In genomic region chr14:20662968-20663731, GRCh38 we compare ENCODE assay signal across 8 cellular contexts. TPM values are rescaled to one million over a fixed set of nuclear protein-coding genes. Genes with fewer than 3 reads are reported as not detected.
A peak's percentile ranks its signal among the peaks of the same experiment; 100 is the strongest.
DNase-seq lines count a peak whose midpoint lies in the region; ATAC-seq and TF ChIP-seq lines count a peak whose summit lies in the region.

No MANE protein-coding gene starts in this region.

- in situ Hi-C loops in astrocyte of the cerebellum (cut with HindIII; ENCODE audit: low sequenced_read_pairs): no loop called here

- peaks cover 6% of the 10 kb centered on the region for H3K27me3 ChIP-seq in CD4-positive, CD25-positive, alpha-beta regulatory T cell (ENCODE audit: control insufficient read depth, insufficient read depth, low read length)

- peaks cover 4% of the 10 kb centered on the region for H3K36me3 Mint-ChIP-seq in CD4-positive, CD25-positive, alpha-beta regulatory T cell

- H3K27me3 Mint-ChIP-seq in CD4-positive, CD25-positive, alpha-beta regulatory T cell: peaks cover 44% of the 10 kb centered on the region

- TF ChIP-seq CTCF in GM20000 (IDR thresholded peaks at IDR 0.05; ENCODE audit: extremely low read depth, missing control alignments) (peak; percentile 58), astrocyte of the cerebellum (IDR thresholded peaks at IDR 0.05; ENCODE audit: low read depth, low read length, missing control alignments) (peak; percentile 32)

- no peaks in the 10 kb centered on the region for H3K9me3 ChIP-seq in CD4-positive, CD25-positive, alpha-beta regulatory T cell (ENCODE audit: control insufficient read depth in 2 of 2, low read length in 2 of 2)

- no peaks in the 10 kb centered on the region for H3K9me3 Mint-ChIP-seq in CD4-positive, CD25-positive, alpha-beta regulatory T cell

- peaks cover 0 to 31% (median 19%) of the 10 kb centered on the region in 4 donors for H3K4me1 Mint-ChIP-seq in CD4-positive, CD25-positive, alpha-beta regulatory T cell

- ATAC-seq in CD4-positive, CD25-positive, alpha-beta regulatory T cell (ENCODE audit: low read depth in 2 of 2): peak; percentile 81 to 82

- peak overlapping the region; percentile 73 for H3K4me3 ChIP-seq in CD4-positive, CD25-positive, alpha-beta regulatory T cell (ENCODE audit: low read depth, low read length)
- H3K4me3 ChIP-seq in astrocyte of the cerebellum (ENCODE audit: low read depth, low read length): peak overlapping the region; percentile 14

- H3K27ac ChIP-seq in CD4-positive, CD25-positive, alpha-beta regulatory T cell (ENCODE audit: insufficient read depth, low read length, poor library complexity, severe bottlenecking): no peak overlapping the region

- no peaks in the 10 kb centered on the region for H3K36me3 ChIP-seq in CD4-positive, CD25-positive, alpha-beta regulatory T cell (ENCODE audit: control insufficient read depth, insufficient read depth, low read length)

- peak; percentile 62 to 85 (median 76) for DNase-seq in CD4-positive, CD25-positive, alpha-beta regulatory T cell
- DNase-seq in GM20000 (ENCODE audit: low spot score) (peak; percentile 38), HuH-7 (ENCODE audit: low spot score) (peak; percentile 58), T-helper 2 cell (peak; percentile 37 to 89 (median 64)), astrocyte of the cerebellum (ENCODE audit: low read depth) (no peak), iPS-NIHi7 (ENCODE audit: extremely low spot score) (peak; percentile 52), NCI-H187 treated with DMSO at 0.1 percent for 48 hours (lab: John Stamatoyannopoulos, UW) (no peak)
- peak; percentile 71 for DNase-seq in stimulated activated CD4-positive, alpha-beta T cell treated with anti-CD3 and anti-CD28 coated beads, Interleukin-12 subunit alpha, Interleukin-12 subunit beta, amount 100 ng/mL, for 4 hours

- H3K4me3 Mint-ChIP-seq in CD4-positive, CD25-positive, alpha-beta regulatory T cell: peak overlapping the region; percentile 60 to 89 (median 86)

- peak overlapping the region; percentile 42 to 93 (median 48) for H3K27ac Mint-ChIP-seq in CD4-positive, CD25-positive, alpha-beta regulatory T cell

- peaks cover 17% of the 10 kb centered on the region for H3K4me1 ChIP-seq in CD4-positive, CD25-positive, alpha-beta regulatory T cell (ENCODE audit: control insufficient read depth, insufficient read depth, low read length, poor library complexity, severe bottlenecking)

RNA-seq across cellular contexts. Expression of gene RNASE4, which starts 21.2 kb away (rescaled TPM):
- total RNA-seq in CD4-positive, CD25-positive, alpha-beta regulatory T cell: 0.17 TPM
- 1 to 10 TPM in 3 of 4 donors, under 1 TPM in 1; 0.75 to 4.1 (median 2.9) TPM for polyA plus RNA-seq in CD4-positive, CD25-positive, alpha-beta regulatory T cell

RNA-seq across cellular contexts. Expression of gene OR6S1, which starts 21.7 kb away (rescaled TPM):
- not detected for total RNA-seq in CD4-positive, CD25-positive, alpha-beta regulatory T cell
- not detected for polyA plus RNA-seq in CD4-positive, CD25-positive, alpha-beta regulatory T cell

RNA-seq across cellular contexts. Expression of gene ANG, which starts 25.4 kb away (rescaled TPM):
- 0.62 TPM for total RNA-seq in CD4-positive, CD25-positive, alpha-beta regulatory T cell
- 1 to 10 TPM in 2 of 4 donors, under 1 TPM in 2; 0.59 to 2.3 (median 1.1) TPM for polyA plus RNA-seq in CD4-positive, CD25-positive, alpha-beta regulatory T cell

Comparison
In these comparisons a context has a peak if more than half of its experiments do, and no peak if none do; other contexts are left out.
1. DNase-seq: peak in CD4-positive, CD25-positive, alpha-beta regulatory T cell (3 of 3), GM20000 (single experiment), HuH-7 (single experiment), T-helper 2 cell (5 of 5), iPS-NIHi7 (single experiment) and stimulated activated CD4-positive, alpha-beta T cell treated with anti-CD3 and anti-CD28 coated beads, Interleukin-12 subunit alpha, Interleukin-12 subunit beta, amount 100 ng/mL, for 4 hours (single experiment); none in astrocyte of the cerebellum (single experiment) and NCI-H187 treated with DMSO at 0.1 percent for 48 hours (single experiment).